12 cellular contexts compared by ENCODE assay signal in genomic region chr4:121784975-121785374, GRCh38. TPM values are rescaled to one million over a fixed set of nuclear protein-coding genes. Genes with fewer than 3 reads are reported as not detected.
DNase-seq lines count a peak whose midpoint lies in the region; ATAC-seq and TF ChIP-seq lines count a peak whose summit lies in the region.
"Had no signal": no experiment of that assay in that cellular context is flagged by ENCODE, and none has a peak within 500 bp of the region (broad histone marks: within the 10 kb centered on the region; RNA-seq: fewer than 3 reads in every experiment).

No MANE protein-coding gene starts in this region.

- H3K4me1 Mint-ChIP-seq in CD4-positive, alpha-beta T cell (ENCODE audit: low read depth), result no peaks in the 10 kb centered on the region

- no peak overlapping the region for H3K4me3 Mint-ChIP-seq in CD4-positive, alpha-beta T cell

- ATAC-seq in heart left ventricle, result peak; percentile 59 to 87 (median 62)
- ATAC-seq in CD4-positive, alpha-beta T cell (ENCODE audit: poor library complexity), result no peak

- H3K27me3 Mint-ChIP-seq in CD4-positive, alpha-beta T cell, result peaks cover 78% of the 10 kb centered on the region

- H3K27ac Mint-ChIP-seq in CD4-positive, alpha-beta T cell, result no peak overlapping the region

- intact Hi-C loops in heart left ventricle (cut with DNase I), result no loop called here
- intact Hi-C loops in CD4-positive, alpha-beta T cell (cut with DNase I, micrococcal nuclease), result no loop called here

- 10 to 45% (median 11%) methylated on average over 2 of the region's 2 CpGs for WGBS in heart left ventricle, 4 donors

- no peak for TF ChIP-seq POLR2A in heart left ventricle (IDR thresholded peaks at IDR 0.05)

- TF ChIP-seq CTCF in heart left ventricle (IDR thresholded peaks at IDR 0.05), result no peak
- no peak for TF ChIP-seq CTCF in CD4-positive, alpha-beta T cell (IDR thresholded peaks at IDR 0.05)

- no peaks in the 10 kb centered on the region for H3K36me3 ChIP-seq in heart left ventricle
- H3K36me3 ChIP-seq: thoracic aorta had no signal

- DNase-seq in HS-5 (ENCODE audit: low read depth) (peak; percentile 88), astrocyte of the hippocampus (ENCODE audit: low read depth, low spot score) (peak; percentile 95), heart left ventricle (no peak)
- DNase-seq in CD4-positive, alpha-beta T cell, result no peak
- DNase-seq in stimulated activated CD8-positive, alpha-beta memory T cell treated with anti-CD3 and anti-CD28 coated beads, Interleukin-4, amount 100 ng/mL, for 48 hours, result no peak
- no peak for DNase-seq in stimulated activated CD4-positive, alpha-beta T cell treated with anti-CD3 and anti-CD28 coated beads, Interleukin-4, amount 100 ng/mL, for 4 hours
- DNase-seq: effector CD8-positive, alpha-beta T cell; midbrain; NK-92 treated with Interleukin-12 subunit alpha and Interleukin-12 subunit beta, amount 100 ng/mL, for 24 hours; stimulated activated CD4-positive, alpha-beta T cell treated with anti-CD3 and anti-CD28 coated beads, Interleukin-2, amount 100 ng/mL, for 24 hours had no signal

- POLR2A ChIA-PET in CD4-positive, alpha-beta T cell (lab: Charles Lee), result no interaction called here

- peaks cover 0 to 11% (median 0%) of the 10 kb centered on the region in 9 donors for H3K27me3 ChIP-seq in heart left ventricle
- peaks cover 9% of the 10 kb centered on the region for H3K27me3 ChIP-seq in CD4-positive, alpha-beta T cell (ENCODE audit: control insufficient read depth, insufficient read depth, low read length)

- peaks cover 0 to 9% (median 0%) of the 10 kb centered on the region in 12 donors for H3K4me1 ChIP-seq in heart left ventricle

- H3K36me3 Mint-ChIP-seq in CD4-positive, alpha-beta T cell (ENCODE audit: low read depth), result no peaks in the 10 kb centered on the region

- no peaks in the 10 kb centered on the region for H3K9me3 Mint-ChIP-seq in CD4-positive, alpha-beta T cell

- H3K4me3 ChIP-seq in heart left ventricle, result no peak overlapping the region
- H3K4me3 ChIP-seq: thoracic aorta had no signal

- peaks cover 0 to 11% (median 0%) of the 10 kb centered on the region in 12 donors for H3K9me3 ChIP-seq in heart left ventricle
- H3K9me3 ChIP-seq in CD4-positive, alpha-beta T cell (ENCODE audit: control insufficient read depth, low read length), result no peaks in the 10 kb centered on the region
- H3K9me3 ChIP-seq: thoracic aorta had no signal

- H3K27ac ChIP-seq in heart left ventricle (peak overlapping the region in 3 of 12 donors; percentile 9 to 54 (median 18)), temporal lobe (ENCODE audit: low read depth, low read length) (peak overlapping the region; percentile 56)
- no peak overlapping the region for H3K27ac ChIP-seq in CD4-positive, alpha-beta T cell (ENCODE audit: low read depth, low read length)
- H3K27ac ChIP-seq: thoracic aorta had no signal

- CTCF ChIA-PET in CD4-positive, alpha-beta T cell (lab: Charles Lee), result no interaction called here

RNA-seq across cellular contexts. Expression of gene EXOSC9, which starts 16.1 kb away (rescaled TPM):
- 10 to 100 TPM; 12.2 to 23.6 (median 15.7) TPM for total RNA-seq in heart left ventricle
- 10 to 100 TPM; 18.2 to 26.2 TPM for polyA plus RNA-seq in heart left ventricle
- total RNA-seq in temporal lobe, result 18.4 TPM
- 10 to 100 TPM; 71.6 to 72.7 TPM for total RNA-seq in CD4-positive, alpha-beta T cell

RNA-seq across cellular contexts. Expression of gene SMIM43, which starts 20.0 kb away (rescaled TPM):
- total RNA-seq in heart left ventricle (1 to 10 TPM in 1 of 9 donors, under 1 TPM in 1, not detected in 7; 0.16 to 1.0 TPM), temporal lobe (2.5 TPM)
- polyA plus RNA-seq in heart left ventricle, result 1 to 10 TPM in 1 of 2 donors, under 1 TPM in 1; 0.08 to 1.7 TPM
- total RNA-seq in CD4-positive, alpha-beta T cell, result not detected
- total RNA-seq: thoracic aorta had no signal

RNA-seq across cellular contexts. Expression of gene CCNA2, which starts 38.7 kb away (rescaled TPM):
- total RNA-seq in heart left ventricle (1 to 10 TPM in 2 of 9 donors, under 1 TPM in 6, not detected in 1; 0.09 to 9.4 (median 0.49) TPM), temporal lobe (3.9 TPM)
- under 1 TPM; 0.39 to 0.42 TPM for polyA plus RNA-seq in heart left ventricle
- under 1 TPM; 0.34 to 0.41 TPM for total RNA-seq in CD4-positive, alpha-beta T cell

Comparison
In these comparisons a context has a peak if more than half of its experiments do, and no peak if none do; other contexts are left out.
1. DNase-seq: peak in HS-5 (single experiment) and astrocyte of the hippocampus (single experiment); none in heart left ventricle (0 of 5), CD4-positive, alpha-beta T cell (0 of 10), stimulated activated CD8-positive, alpha-beta memory T cell treated with anti-CD3 and anti-CD28 coated beads, Interleukin-4, amount 100 ng/mL, for 48 hours (single experiment) and stimulated activated CD4-positive, alpha-beta T cell treated with anti-CD3 and anti-CD28 coated beads, Interleukin-4, amount 100 ng/mL, for 4 hours (0 of 2).